ENCODE assay signal across 8 cellular contexts in the genomic region with DNA sequence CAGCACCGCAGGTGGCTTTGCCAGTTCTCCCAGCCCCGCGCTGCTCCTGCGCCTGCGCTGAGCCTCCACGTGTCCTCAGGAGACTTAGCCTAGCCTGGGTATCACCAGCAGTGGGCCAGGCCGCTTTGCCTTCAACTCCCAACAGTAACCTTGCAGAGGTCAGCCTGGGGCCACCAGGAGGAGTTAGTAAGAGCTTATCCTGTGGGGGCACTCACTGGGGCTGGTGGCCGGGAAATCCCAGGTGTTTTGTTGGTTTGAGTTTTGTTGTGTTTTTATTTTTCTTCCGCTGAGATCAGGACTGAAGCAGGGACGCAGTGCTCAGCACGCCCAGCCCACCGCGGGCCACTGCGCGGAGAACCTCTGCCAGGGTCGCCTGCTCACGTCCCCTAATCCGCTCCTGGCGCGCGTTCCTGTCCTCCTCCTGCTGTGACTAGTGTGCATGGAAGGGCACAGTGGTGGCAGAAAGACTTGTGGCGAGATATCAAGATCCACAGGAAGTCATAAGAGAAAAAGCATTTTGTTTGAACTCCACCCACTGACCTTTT.
DNase-seq lines count a peak whose midpoint lies in the region; TF ChIP-seq lines count a peak whose summit lies in the region.

No MANE protein-coding gene starts in this region.

- H3K4me3 ChIP-seq in kidney epithelial cell (ENCODE audit: low read depth, low read length): peak overlapping the region; percentile 1

- peak; percentile 93 for DNase-seq in COLO829 (ENCODE audit: low spot score)
- DNase-seq in T-helper 1 cell: peak; percentile 29 to 80 (median 31)
- peak in 53 of 56 donors; percentile 3 to 81 (median 60) for DNase-seq in amygdala (lab: John Stamatoyannopoulos, UW)
- DNase-seq in kidney epithelial cell (ENCODE audit: low read depth): no peak
- DNase-seq in stimulated activated CD4-positive, alpha-beta T cell treated with anti-CD3 and anti-CD28 coated beads, Interleukin-2, amount 100 ng/mL, for 48 hours: peak; percentile 47
- no peak for DNase-seq in NCI-H1436 treated with DMSO at 0.1 percent for 48 hours (lab: John Stamatoyannopoulos, UW)
- DNase-seq in GM19240 (ENCODE audit: insufficient read length, low spot score): no peak
- DNase-seq in NCI-H1417 treated with DMSO at 0.1 percent for 48 hours (lab: John Stamatoyannopoulos, UW): no peak

- no peaks in the 10 kb centered on the region for H3K27me3 ChIP-seq in kidney epithelial cell (ENCODE audit: control insufficient read depth, insufficient read depth, low read length)

- H3K36me3 ChIP-seq in kidney epithelial cell (ENCODE audit: control insufficient read depth, insufficient read depth, low read length): no peaks in the 10 kb centered on the region

- peak; percentile 3 for TF ChIP-seq CTCF in kidney epithelial cell (IDR thresholded peaks at IDR 0.05; ENCODE audit: insufficient read depth, low read length, poor library complexity, severe bottlenecking)

Comparison
In these comparisons a context has a peak if more than half of its experiments do, and no peak if none do; other contexts are left out.
1. DNase-seq: peak in COLO829 (single experiment), T-helper 1 cell (5 of 5), amygdala (53 of 56) and stimulated activated CD4-positive, alpha-beta T cell treated with anti-CD3 and anti-CD28 coated beads, Interleukin-2, amount 100 ng/mL, for 48 hours (2 of 2); none in kidney epithelial cell (single experiment), NCI-H1436 treated with DMSO at 0.1 percent for 48 hours (single experiment), GM19240 (single experiment) and NCI-H1417 treated with DMSO at 0.1 percent for 48 hours (single experiment).